15 cellular contexts compared by ENCODE assay signal in genomic region chr10:84178387-84178697, GRCh38. TPM values are rescaled to one million over a fixed set of nuclear protein-coding genes. Genes with fewer than 3 reads are reported as not detected.
A peak's percentile ranks its signal among the peaks of the same experiment; 100 is the strongest.
DNase-seq lines count a peak whose midpoint lies in the region; ATAC-seq, FAIRE-seq and TF ChIP-seq lines count a peak whose summit lies in the region.
"Had no signal": no experiment of that assay in that cellular context is flagged by ENCODE, and none has a peak within 500 bp of the region (broad histone marks: within the 10 kb centered on the region; RNA-seq: fewer than 3 reads in every experiment).

No MANE protein-coding gene starts in this region.

- no peaks in the 10 kb centered on the region for H3K36me3 Mint-ChIP-seq in type B pancreatic cell
- H3K36me3 Mint-ChIP-seq: CD4-positive, alpha-beta memory T cell had no signal

- H3K27ac ChIP-seq in HepG2 (ENCODE audit: extremely low read length, insufficient read depth, low read length) (no peak overlapping the region), right lobe of liver (no peak overlapping the region), RWPE1 (peak overlapping the region; percentile 95; the same call in 1 of the 2 replicates), foreskin keratinocyte (peak overlapping the region; percentile 68)

- intact Hi-C loops in HepG2 (cut with micrococcal nuclease; ENCODE audit: unreplicated experiment) (no loop called here), right lobe of liver (cut with DNase I) (no loop called here)

- H3K4me3 ChIP-seq in HepG2 (replicated peaks in 1 of 3; ENCODE audit: insufficient read depth in 1 of 3, low read depth in 2 of 3, low read length in 3 of 3), result no peak overlapping the region
- no peak overlapping the region for H3K4me3 ChIP-seq in right lobe of liver

- TF ChIP-seq EP300 in HepG2 (IDR thresholded peaks at IDR 0.05; ENCODE audit: low read depth in 2 of 2, low read length in 2 of 2) (no peak), HepG2 (CRISPR knock-in tag; IDR thresholded peaks at IDR 0.05; ENCODE audit: borderline replicate concordance) (no peak)

- 79% methylated on average over 1 of the region's 1 CpG for WGBS in HepG2 (ENCODE audit: low lambda C conversion rate)
- WGBS in right lobe of liver (ENCODE audit: insufficient coverage, low coverage, low lambda C conversion rate, missing lambda C conversion rate), result 71% methylated on average over 1 of the region's 1 CpG

- CTCF ChIA-PET in HepG2 (lab: Yijun Ruan, JAX; ENCODE audit: low intra/inter-chr PET ratio, low total read pairs) (no interaction called here), RWPE1 (lab: Yijun Ruan, JAX) (no interaction called here)

- H3K9me3 ChIP-seq in HepG2 (ENCODE audit: low read length) (no peaks in the 10 kb centered on the region), right lobe of liver (no peaks in the 10 kb centered on the region)

- FAIRE-seq in HepG2 (lab: Jason Lieb, UNC), result no peak
- FAIRE-seq: RCC 7860 had no signal

- in situ Hi-C loops in HepG2 (cut with HindIII; ENCODE audit: extremely low pct_ligation_motif_present, low pct_unique_long_range_greater_than_20kb), result no loop called here

- no peak overlapping the region for H3K4me3 Mint-ChIP-seq in type B pancreatic cell
- H3K4me3 Mint-ChIP-seq: CD4-positive, alpha-beta memory T cell had no signal

- H2AFZ ChIP-seq in HepG2 (ENCODE audit: low read length), result no peak overlapping the region

- TF ChIP-seq POLR2A in HepG2 (IDR thresholded peaks at IDR 0.05; ENCODE audit: insufficient read depth in 1 of 2, low read depth in 2 of 2, low read length in 2 of 2), result no peak
- no peak for TF ChIP-seq POLR2A in right lobe of liver (IDR thresholded peaks at IDR 0.05)

- no peaks in the 10 kb centered on the region for H3K4me1 ChIP-seq in HepG2 (ENCODE audit: insufficient read depth, low read length)
- H3K4me1 ChIP-seq in right lobe of liver, result no peaks in the 10 kb centered on the region
- H3K4me1 ChIP-seq in foreskin keratinocyte, result peaks cover 24% of the 10 kb centered on the region

- TF ChIP-seq RAD21 in HepG2 (CRISPR knock-in tag; IDR thresholded peaks at IDR 0.05), result no peak

- H3K4me1 Mint-ChIP-seq in type B pancreatic cell (ENCODE audit: unreplicated experiment), result no peaks in the 10 kb centered on the region

- no peak overlapping the region for H3K9ac ChIP-seq in HepG2 (ENCODE audit: insufficient read depth, low read depth, low read length)

- no peak for TF ChIP-seq CTCF in HepG2 (CRISPR knock-in tag; IDR thresholded peaks at IDR 0.05)
- no peak for TF ChIP-seq CTCF in right lobe of liver (IDR thresholded peaks at IDR 0.05)
- no peak for TF ChIP-seq CTCF in RWPE1 (conservative IDR thresholded peaks at IDR 0.05; ENCODE audit: low read depth)
- TF ChIP-seq CTCF in foreskin keratinocyte (conservative IDR thresholded peaks at IDR 0.05), result no peak
- TF ChIP-seq CTCF in type B pancreatic cell (conservative IDR thresholded peaks at IDR 0.05), result no peak

- POLR2A ChIA-PET in HepG2 (lab: Yijun Ruan, JAX) (no interaction called here), RWPE1 (lab: Yijun Ruan, JAX; ENCODE audit: low non-redundant PET) (no interaction called here)

- H3K9me3 Mint-ChIP-seq in type B pancreatic cell, result no peaks in the 10 kb centered on the region
- H3K9me3 Mint-ChIP-seq: CD4-positive, alpha-beta memory T cell had no signal

- H3K27me3 ChIP-seq in HepG2 (ENCODE audit: control insufficient read depth in 1 of 2, insufficient read depth in 2 of 2, low read length in 2 of 2), result no peaks in the 10 kb centered on the region; a peak in 1 of 5 replicates
- H3K27me3 ChIP-seq in right lobe of liver, result no peaks in the 10 kb centered on the region
- H3K27me3 ChIP-seq in foreskin keratinocyte, result no peaks in the 10 kb centered on the region

- peaks cover 4% of the 10 kb centered on the region for H3K27me3 Mint-ChIP-seq in type B pancreatic cell
- H3K27me3 Mint-ChIP-seq: CD4-positive, alpha-beta memory T cell had no signal

- no peak overlapping the region for H3K4me2 ChIP-seq in HepG2 (ENCODE audit: low read depth, low read length)

- BruUV-seq in HepG2 (replicated peaks; lab: Mats Ljungman, UMichigan), result no TSS peak

- H3K27ac Mint-ChIP-seq in type B pancreatic cell, result no peak overlapping the region
- H3K27ac Mint-ChIP-seq: CD4-positive, alpha-beta memory T cell had no signal

- no peaks in the 10 kb centered on the region for H4K20me1 ChIP-seq in HepG2 (ENCODE audit: insufficient read depth, low read length)

- ATAC-seq in HepG2 (no peak), right lobe of liver (no peak), foreskin keratinocyte (no peak)

- H3K79me2 ChIP-seq in HepG2 (ENCODE audit: insufficient read depth, low read length), result no peaks in the 10 kb centered on the region

- DNase-seq in HepG2 (ENCODE audit: low spot score) (no peak), right lobe of liver (no peak), RWPE1 (ENCODE audit: low spot score) (no peak), foreskin keratinocyte (peak; percentile 18 to 50), activated T-cell treated with anti-CD3 and anti-CD28 coated beads for 4 hours (no peak), type B pancreatic cell (ENCODE audit: extremely low spot score, unreplicated experiment) (no peak), iPS-NIHi7 (ENCODE audit: extremely low spot score) (no peak)
- DNase-seq: AML-193, GF-D8, H7, NCI-H510A had no signal

- H3K36me3 ChIP-seq in HepG2 (replicated peaks in 1 of 2; ENCODE audit: control insufficient read depth in 1 of 2, insufficient read depth in 2 of 2, low read length in 2 of 2) (no peaks in the 10 kb centered on the region), right lobe of liver (no peaks in the 10 kb centered on the region)

RNA-seq across cellular contexts. Expression of gene GPR15LG, which starts 4.7 kb away (rescaled TPM):
- total RNA-seq in HepG2 (2016; rRNA removed; fragmentation: Illumina TruSeq; extraction: Trizol) (not detected in 2 replicates), right lobe of liver (not detected), foreskin keratinocyte (0.32 TPM in 1 of 2 replicates, not detected in the other), type B pancreatic cell (ENCODE audit: low replicate concordance) (0.70 and 0.98 TPM in 2 replicates)
- not detected in 2 replicates for total RNA-seq in HepG2 (2016; cell fraction: cytosol; rRNA removed; fragmentation: Illumina TruSeq; extraction: Trizol; ENCODE audit: low read depth)
- total RNA-seq in HepG2 (2016; cell fraction: insoluble cytoplasmic fraction; rRNA removed; fragmentation: Illumina TruSeq; extraction: Trizol), result not detected in 2 replicates
- total RNA-seq in HepG2 (2016; cell fraction: membrane; rRNA removed; fragmentation: Illumina TruSeq; extraction: Trizol), result not detected in 2 replicates
- not detected in 2 replicates for total RNA-seq in HepG2 (2016; cell fraction: nucleus; rRNA removed; fragmentation: Illumina TruSeq; extraction: Trizol)
- polyA plus RNA-seq in HepG2 (2011; rRNA removed) (not detected in 2 replicates), foreskin keratinocyte (not detected in 2 replicates)
- not detected in 2 replicates for polyA plus RNA-seq in HepG2 (2011; cell fraction: cytosol; rRNA removed)
- polyA plus RNA-seq in HepG2 (2011; cell fraction: nucleus; rRNA removed), result not detected in 2 replicates
- polyA plus RNA-seq in HepG2 (2012), result not detected in 2 replicates
- polyA plus RNA-seq in HepG2 (2016; cell fraction: cytosol; fragmentation: Illumina TruSeq; extraction: Trizol; ENCODE audit: low read depth), result not detected in 2 replicates
- polyA plus RNA-seq in HepG2 (2016; cell fraction: insoluble cytoplasmic fraction; fragmentation: Illumina TruSeq; extraction: Trizol; ENCODE audit: low read depth), result not detected in 2 replicates
- polyA plus RNA-seq in HepG2 (2016; cell fraction: membrane; fragmentation: Illumina TruSeq; extraction: Trizol; ENCODE audit: low read depth), result not detected in 2 replicates
- polyA plus RNA-seq in HepG2 (2016; cell fraction: nucleus; fragmentation: Illumina TruSeq; extraction: Trizol; ENCODE audit: insufficient read depth, low read depth), result not detected in 2 replicates
- not detected in 2 replicates for polyA minus RNA-seq in HepG2 (2011; rRNA and poly(A)+ RNA removed; ENCODE audit: low replicate concordance)
- not detected in 2 replicates for polyA minus RNA-seq in HepG2 (2011; cell fraction: cytosol; rRNA and poly(A)+ RNA removed)
- polyA minus RNA-seq in HepG2 (2011; cell fraction: nucleus; rRNA and poly(A)+ RNA removed), result not detected in 2 replicates
- total RNA-seq: A673; CD4-positive, alpha-beta memory T cell; H7; LHCN-M2 had no signal
- polyA plus RNA-seq: CD4-positive, alpha-beta memory T cell had no signal

RNA-seq across cellular contexts. Expression of gene CDHR1, which starts 16.0 kb away (rescaled TPM):
- total RNA-seq in HepG2 (2016; rRNA removed; fragmentation: Illumina TruSeq; extraction: Trizol) (0.04 TPM in 1 of 2 replicates, not detected in the other), right lobe of liver (under 1 TPM in 5 of 6 experiments, not detected in 1; 0.09 to 0.42 (median 0.19) TPM), foreskin keratinocyte (0.92 and 1.8 TPM in 2 replicates), type B pancreatic cell (ENCODE audit: low replicate concordance) (0.41 and 0.93 TPM in 2 replicates)
- total RNA-seq in HepG2 (2016; cell fraction: cytosol; rRNA removed; fragmentation: Illumina TruSeq; extraction: Trizol; ENCODE audit: low read depth), result not detected in 2 replicates
- total RNA-seq in HepG2 (2016; cell fraction: insoluble cytoplasmic fraction; rRNA removed; fragmentation: Illumina TruSeq; extraction: Trizol), result 0.02 TPM in 1 of 2 replicates, not detected in the other
- not detected in 2 replicates for total RNA-seq in HepG2 (2016; cell fraction: membrane; rRNA removed; fragmentation: Illumina TruSeq; extraction: Trizol)
- total RNA-seq in HepG2 (2016; cell fraction: nucleus; rRNA removed; fragmentation: Illumina TruSeq; extraction: Trizol), result not detected in 2 replicates
- polyA plus RNA-seq in HepG2 (2011; rRNA removed) (0.01 and 0.09 TPM in 2 replicates), foreskin keratinocyte (0.51 and 1.2 TPM in 2 replicates)
- polyA plus RNA-seq in HepG2 (2011; cell fraction: cytosol; rRNA removed), result 0.04 TPM in 1 of 2 replicates, not detected in the other
- polyA plus RNA-seq in HepG2 (2011; cell fraction: nucleus; rRNA removed), result 0.14 and 0.34 TPM in 2 replicates
- 0.05 TPM in 1 of 2 replicates, not detected in the other for polyA plus RNA-seq in HepG2 (2012)
- not detected in 2 replicates for polyA plus RNA-seq in HepG2 (2016; cell fraction: cytosol; fragmentation: Illumina TruSeq; extraction: Trizol; ENCODE audit: low read depth)
- polyA plus RNA-seq in HepG2 (2016; cell fraction: insoluble cytoplasmic fraction; fragmentation: Illumina TruSeq; extraction: Trizol; ENCODE audit: low read depth), result not detected in 2 replicates
- not detected in 2 replicates for polyA plus RNA-seq in HepG2 (2016; cell fraction: membrane; fragmentation: Illumina TruSeq; extraction: Trizol; ENCODE audit: low read depth)
- 0.23 TPM in 1 of 2 replicates, not detected in the other for polyA plus RNA-seq in HepG2 (2016; cell fraction: nucleus; fragmentation: Illumina TruSeq; extraction: Trizol; ENCODE audit: insufficient read depth, low read depth)
- polyA minus RNA-seq in HepG2 (2011; rRNA and poly(A)+ RNA removed; ENCODE audit: low replicate concordance), result not detected in 2 replicates
- polyA minus RNA-seq in HepG2 (2011; cell fraction: cytosol; rRNA and poly(A)+ RNA removed), result not detected in 2 replicates
- 0.64 TPM in 1 of 2 replicates, not detected in the other for polyA minus RNA-seq in HepG2 (2011; cell fraction: nucleus; rRNA and poly(A)+ RNA removed)
- total RNA-seq: A673, LHCN-M2 had no signal
- polyA plus RNA-seq: CD4-positive, alpha-beta memory T cell had no signal

RNA-seq across cellular contexts. Expression of gene GHITM, which starts 39.0 kb away (rescaled TPM):
- total RNA-seq in HepG2 (2016; rRNA removed; fragmentation: Illumina TruSeq; extraction: Trizol) (212 and 345 TPM in 2 replicates), right lobe of liver (100 to 1,000 TPM; 133 to 231 (median 166) TPM), foreskin keratinocyte (120 and 128 TPM in 2 replicates), type B pancreatic cell (ENCODE audit: low replicate concordance) (114 and 135 TPM in 2 replicates)
- total RNA-seq in HepG2 (2016; cell fraction: cytosol; rRNA removed; fragmentation: Illumina TruSeq; extraction: Trizol; ENCODE audit: low read depth), result 30.2 and 31.6 TPM in 2 replicates
- total RNA-seq in HepG2 (2016; cell fraction: insoluble cytoplasmic fraction; rRNA removed; fragmentation: Illumina TruSeq; extraction: Trizol), result 217 and 359 TPM in 2 replicates
- total RNA-seq in HepG2 (2016; cell fraction: membrane; rRNA removed; fragmentation: Illumina TruSeq; extraction: Trizol), result 71.3 and 73.2 TPM in 2 replicates
- total RNA-seq in HepG2 (2016; cell fraction: nucleus; rRNA removed; fragmentation: Illumina TruSeq; extraction: Trizol), result 76.0 and 76.6 TPM in 2 replicates
- polyA plus RNA-seq in HepG2 (2011; rRNA removed) (145 and 163 TPM in 2 replicates), foreskin keratinocyte (103 and 105 TPM in 2 replicates)
- 120 and 156 TPM in 2 replicates for polyA plus RNA-seq in HepG2 (2011; cell fraction: cytosol; rRNA removed)
- 20.6 and 30.6 TPM in 2 replicates for polyA plus RNA-seq in HepG2 (2011; cell fraction: nucleus; rRNA removed)
- polyA plus RNA-seq in HepG2 (2012), result 147 and 173 TPM in 2 replicates
- polyA plus RNA-seq in HepG2 (2016; cell fraction: cytosol; fragmentation: Illumina TruSeq; extraction: Trizol; ENCODE audit: low read depth), result 26.7 and 30.1 TPM in 2 replicates
- polyA plus RNA-seq in HepG2 (2016; cell fraction: insoluble cytoplasmic fraction; fragmentation: Illumina TruSeq; extraction: Trizol; ENCODE audit: low read depth), result 287 and 340 TPM in 2 replicates
- polyA plus RNA-seq in HepG2 (2016; cell fraction: membrane; fragmentation: Illumina TruSeq; extraction: Trizol; ENCODE audit: low read depth), result 47.9 and 49.3 TPM in 2 replicates
- 94.0 TPM in 2 replicates for polyA plus RNA-seq in HepG2 (2016; cell fraction: nucleus; fragmentation: Illumina TruSeq; extraction: Trizol; ENCODE audit: insufficient read depth, low read depth)
- 155 and 222 TPM in 2 replicates for polyA minus RNA-seq in HepG2 (2011; rRNA and poly(A)+ RNA removed; ENCODE audit: low replicate concordance)
- 64.6 and 69.6 TPM in 2 replicates for polyA minus RNA-seq in HepG2 (2011; cell fraction: cytosol; rRNA and poly(A)+ RNA removed)
- 31.3 and 40.3 TPM in 2 replicates for polyA minus RNA-seq in HepG2 (2011; cell fraction: nucleus; rRNA and poly(A)+ RNA removed)

RNA-seq across cellular contexts. Expression of gene LRIT2, which starts 47.0 kb away (rescaled TPM):
- total RNA-seq in HepG2 (2016; rRNA removed; fragmentation: Illumina TruSeq; extraction: Trizol) (not detected in 2 replicates), right lobe of liver (not detected), foreskin keratinocyte (not detected in 2 replicates), type B pancreatic cell (ENCODE audit: low replicate concordance) (not detected in 2 replicates)
- not detected in 2 replicates for total RNA-seq in HepG2 (2016; cell fraction: cytosol; rRNA removed; fragmentation: Illumina TruSeq; extraction: Trizol; ENCODE audit: low read depth)
- not detected in 2 replicates for total RNA-seq in HepG2 (2016; cell fraction: insoluble cytoplasmic fraction; rRNA removed; fragmentation: Illumina TruSeq; extraction: Trizol)
- not detected in 2 replicates for total RNA-seq in HepG2 (2016; cell fraction: membrane; rRNA removed; fragmentation: Illumina TruSeq; extraction: Trizol)
- not detected in 2 replicates for total RNA-seq in HepG2 (2016; cell fraction: nucleus; rRNA removed; fragmentation: Illumina TruSeq; extraction: Trizol)
- polyA plus RNA-seq in HepG2 (2011; rRNA removed) (not detected in 2 replicates), foreskin keratinocyte (not detected in 2 replicates)
- not detected in 2 replicates for polyA plus RNA-seq in HepG2 (2011; cell fraction: cytosol; rRNA removed)
- polyA plus RNA-seq in HepG2 (2011; cell fraction: nucleus; rRNA removed), result not detected in 2 replicates
- not detected in 2 replicates for polyA plus RNA-seq in HepG2 (2012)
- polyA plus RNA-seq in HepG2 (2016; cell fraction: cytosol; fragmentation: Illumina TruSeq; extraction: Trizol; ENCODE audit: low read depth), result not detected in 2 replicates
- not detected in 2 replicates for polyA plus RNA-seq in HepG2 (2016; cell fraction: insoluble cytoplasmic fraction; fragmentation: Illumina TruSeq; extraction: Trizol; ENCODE audit: low read depth)
- not detected in 2 replicates for polyA plus RNA-seq in HepG2 (2016; cell fraction: membrane; fragmentation: Illumina TruSeq; extraction: Trizol; ENCODE audit: low read depth)
- polyA plus RNA-seq in HepG2 (2016; cell fraction: nucleus; fragmentation: Illumina TruSeq; extraction: Trizol; ENCODE audit: insufficient read depth, low read depth), result not detected in 2 replicates
- not detected in 2 replicates for polyA minus RNA-seq in HepG2 (2011; rRNA and poly(A)+ RNA removed; ENCODE audit: low replicate concordance)
- polyA minus RNA-seq in HepG2 (2011; cell fraction: cytosol; rRNA and poly(A)+ RNA removed), result not detected in 2 replicates
- not detected in 2 replicates for polyA minus RNA-seq in HepG2 (2011; cell fraction: nucleus; rRNA and poly(A)+ RNA removed)
- total RNA-seq: A673; CD4-positive, alpha-beta memory T cell; H7; LHCN-M2 had no signal
- polyA plus RNA-seq: CD4-positive, alpha-beta memory T cell had no signal

Comparison
In these comparisons a context has a peak if more than half of its experiments do, and no peak if none do; other contexts are left out.
1. DNase-seq: peak in foreskin keratinocyte (2 of 2); none in HepG2 (single experiment), right lobe of liver (0 of 3), RWPE1 (single experiment), activated T-cell treated with anti-CD3 and anti-CD28 coated beads for 4 hours (single experiment), type B pancreatic cell (single experiment) and iPS-NIHi7 (single experiment).
2. H3K27ac ChIP-seq: peak in RWPE1 (single experiment) and foreskin keratinocyte (single experiment); none in HepG2 (single experiment) and right lobe of liver (0 of 3).